Comparison of ENCODE assay signal across 1 cellular context in the genomic region with DNA sequence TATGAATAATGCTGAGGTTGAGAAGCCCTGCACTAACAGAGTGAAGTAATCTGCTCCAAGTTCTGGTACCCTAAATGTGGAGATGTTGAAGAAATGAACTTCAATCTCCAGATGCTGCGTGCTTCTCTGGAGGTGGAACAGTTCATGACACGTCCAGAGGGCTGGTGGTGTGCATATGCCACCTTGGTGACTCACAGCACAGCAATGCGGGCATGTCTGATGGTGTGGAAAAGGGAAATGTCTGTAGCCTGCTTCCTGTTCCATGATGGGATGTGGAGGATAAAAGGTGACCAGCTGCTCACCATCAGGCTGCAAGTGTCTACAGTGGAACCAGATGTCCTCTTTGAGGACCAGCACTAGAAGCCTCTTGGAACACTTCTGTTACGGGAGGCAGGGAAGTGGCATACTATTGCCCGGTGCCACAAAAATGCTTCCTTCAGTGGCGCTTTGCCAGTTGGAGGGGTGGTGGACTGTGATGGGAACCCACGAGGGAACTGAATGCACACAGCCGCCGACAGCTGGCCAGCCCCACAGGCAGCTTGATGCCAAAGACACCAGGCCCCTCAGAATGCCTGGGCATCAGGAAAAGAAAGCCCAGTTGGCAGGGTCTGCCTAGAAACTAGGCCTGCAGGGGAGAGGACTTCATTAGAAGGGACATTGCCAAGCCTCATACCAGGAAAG.
TF ChIP-seq lines count a peak whose summit lies in the region.

No MANE protein-coding gene starts in this region.

TF ChIP-seq in GM23338, 12 proteins besides CTCF, POLR2A, EP300 and RAD21 (continued from another document):
- TF ChIP-seq, protein P1, sequence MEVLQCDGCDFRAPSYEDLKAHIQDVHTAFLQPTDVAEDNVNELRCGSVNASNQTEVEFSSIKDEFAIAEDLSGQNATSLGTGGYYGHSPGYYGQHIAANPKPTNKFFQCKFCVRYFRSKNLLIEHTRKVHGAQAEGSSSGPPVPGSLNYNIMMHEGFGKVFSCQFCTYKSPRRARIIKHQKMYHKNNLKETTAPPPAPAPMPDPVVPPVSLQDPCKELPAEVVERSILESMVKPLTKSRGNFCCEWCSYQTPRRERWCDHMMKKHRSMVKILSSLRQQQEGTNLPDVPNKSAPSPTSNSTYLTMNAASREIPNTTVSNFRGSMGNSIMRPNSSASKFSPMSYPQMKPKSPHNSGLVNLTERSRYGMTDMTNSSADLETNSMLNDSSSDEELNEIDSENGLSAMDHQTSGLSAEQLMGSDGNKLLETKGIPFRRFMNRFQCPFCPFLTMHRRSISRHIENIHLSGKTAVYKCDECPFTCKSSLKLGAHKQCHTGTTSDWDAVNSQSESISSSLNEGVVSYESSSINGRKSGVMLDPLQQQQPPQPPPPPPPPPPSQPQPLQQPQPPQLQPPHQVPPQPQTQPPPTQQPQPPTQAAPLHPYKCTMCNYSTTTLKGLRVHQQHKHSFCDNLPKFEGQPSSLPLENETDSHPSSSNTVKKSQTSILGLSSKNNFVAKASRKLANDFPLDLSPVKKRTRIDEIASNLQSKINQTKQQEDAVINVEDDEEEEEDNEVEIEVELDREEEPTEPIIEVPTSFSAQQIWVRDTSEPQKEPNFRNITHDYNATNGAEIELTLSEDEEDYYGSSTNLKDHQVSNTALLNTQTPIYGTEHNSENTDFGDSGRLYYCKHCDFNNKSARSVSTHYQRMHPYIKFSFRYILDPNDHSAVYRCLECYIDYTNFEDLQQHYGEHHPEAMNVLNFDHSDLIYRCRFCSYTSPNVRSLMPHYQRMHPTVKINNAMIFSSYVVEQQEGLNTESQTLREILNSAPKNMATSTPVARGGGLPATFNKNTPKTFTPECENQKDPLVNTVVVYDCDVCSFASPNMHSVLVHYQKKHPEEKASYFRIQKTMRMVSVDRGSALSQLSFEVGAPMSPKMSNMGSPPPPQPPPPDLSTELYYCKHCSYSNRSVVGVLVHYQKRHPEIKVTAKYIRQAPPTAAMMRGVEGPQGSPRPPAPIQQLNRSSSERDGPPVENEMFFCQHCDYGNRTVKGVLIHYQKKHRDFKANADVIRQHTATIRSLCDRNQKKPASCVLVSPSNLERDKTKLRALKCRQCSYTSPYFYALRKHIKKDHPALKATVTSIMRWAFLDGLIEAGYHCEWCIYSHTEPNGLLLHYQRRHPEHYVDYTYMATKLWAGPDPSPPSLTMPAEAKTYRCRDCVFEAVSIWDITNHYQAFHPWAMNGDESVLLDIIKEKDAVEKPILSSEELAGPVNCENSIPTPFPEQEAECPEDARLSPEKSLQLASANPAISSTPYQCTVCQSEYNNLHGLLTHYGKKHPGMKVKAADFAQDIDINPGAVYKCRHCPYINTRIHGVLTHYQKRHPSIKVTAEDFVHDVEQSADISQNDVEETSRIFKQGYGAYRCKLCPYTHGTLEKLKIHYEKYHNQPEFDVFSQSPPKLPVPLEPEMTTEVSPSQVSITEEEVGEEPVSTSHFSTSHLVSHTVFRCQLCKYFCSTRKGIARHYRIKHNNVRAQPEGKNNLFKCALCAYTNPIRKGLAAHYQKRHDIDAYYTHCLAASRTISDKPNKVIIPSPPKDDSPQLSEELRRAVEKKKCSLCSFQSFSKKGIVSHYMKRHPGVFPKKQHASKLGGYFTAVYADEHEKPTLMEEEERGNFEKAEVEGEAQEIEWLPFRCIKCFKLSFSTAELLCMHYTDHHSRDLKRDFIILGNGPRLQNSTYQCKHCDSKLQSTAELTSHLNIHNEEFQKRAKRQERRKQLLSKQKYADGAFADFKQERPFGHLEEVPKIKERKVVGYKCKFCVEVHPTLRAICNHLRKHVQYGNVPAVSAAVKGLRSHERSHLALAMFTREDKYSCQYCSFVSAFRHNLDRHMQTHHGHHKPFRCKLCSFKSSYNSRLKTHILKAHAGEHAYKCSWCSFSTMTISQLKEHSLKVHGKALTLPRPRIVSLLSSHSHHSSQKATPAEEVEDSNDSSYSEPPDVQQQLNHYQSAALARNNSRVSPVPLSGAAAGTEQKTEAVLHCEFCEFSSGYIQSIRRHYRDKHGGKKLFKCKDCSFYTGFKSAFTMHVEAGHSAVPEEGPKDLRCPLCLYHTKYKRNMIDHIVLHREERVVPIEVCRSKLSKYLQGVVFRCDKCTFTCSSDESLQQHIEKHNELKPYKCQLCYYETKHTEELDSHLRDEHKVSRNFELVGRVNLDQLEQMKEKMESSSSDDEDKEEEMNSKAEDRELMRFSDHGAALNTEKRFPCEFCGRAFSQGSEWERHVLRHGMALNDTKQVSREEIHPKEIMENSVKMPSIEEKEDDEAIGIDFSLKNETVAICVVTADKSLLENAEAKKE (CRISPR knock-in tag; IDR thresholded peaks at IDR 0.05), result no peak
- TF ChIP-seq JUNB (IDR thresholded peaks at IDR 0.05; ENCODE audit: unreplicated experiment), result no peak
- TF ChIP-seq, protein P2, sequence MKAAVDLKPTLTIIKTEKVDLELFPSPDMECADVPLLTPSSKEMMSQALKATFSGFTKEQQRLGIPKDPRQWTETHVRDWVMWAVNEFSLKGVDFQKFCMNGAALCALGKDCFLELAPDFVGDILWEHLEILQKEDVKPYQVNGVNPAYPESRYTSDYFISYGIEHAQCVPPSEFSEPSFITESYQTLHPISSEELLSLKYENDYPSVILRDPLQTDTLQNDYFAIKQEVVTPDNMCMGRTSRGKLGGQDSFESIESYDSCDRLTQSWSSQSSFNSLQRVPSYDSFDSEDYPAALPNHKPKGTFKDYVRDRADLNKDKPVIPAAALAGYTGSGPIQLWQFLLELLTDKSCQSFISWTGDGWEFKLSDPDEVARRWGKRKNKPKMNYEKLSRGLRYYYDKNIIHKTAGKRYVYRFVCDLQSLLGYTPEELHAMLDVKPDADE (IDR thresholded peaks at IDR 0.05), result no peak
- TF ChIP-seq NANOG (IDR thresholded peaks at IDR 0.05; ENCODE audit: borderline replicate concordance), result no peak
TF ChIP-seq in GM23338: peak in this region for 0.
